9 cellular contexts compared by ENCODE assay signal in genomic region chr13:33931397-33931987, GRCh38.
A peak's percentile ranks its signal among the peaks of the same experiment; 100 is the strongest.
DNase-seq lines count a peak whose midpoint lies in the region; ATAC-seq and TF ChIP-seq lines count a peak whose summit lies in the region.
"Had no signal": no experiment of that assay in that cellular context is flagged by ENCODE, and none has a peak within 500 bp of the region (broad histone marks: within the 10 kb centered on the region; RNA-seq: fewer than 3 reads in every experiment).

No MANE protein-coding gene starts in this region.

- no peak for TF ChIP-seq POLR2A in gastroesophageal sphincter (IDR thresholded peaks at IDR 0.05)
- TF ChIP-seq POLR2A in sigmoid colon (IDR thresholded peaks at IDR 0.05) = no peak

- peak; percentile 51 for TF ChIP-seq CTCF in AG09309 (IDR thresholded peaks at IDR 0.05; ENCODE audit: control insufficient read depth, insufficient read depth, low read depth, low read length, missing control alignments)
- TF ChIP-seq CTCF in gastroesophageal sphincter (IDR thresholded peaks at IDR 0.05) = peak; percentile 46 to 64 (median 56)
- peak in 3 of 4 experiments; percentile 39 to 52 (median 46) for TF ChIP-seq CTCF in sigmoid colon (IDR thresholded peaks at IDR 0.05)

- H3K4me3 ChIP-seq in AG09309 (ENCODE audit: control insufficient read depth, low read depth, low read length) = no peak overlapping the region
- no peak overlapping the region for H3K4me3 ChIP-seq in gastroesophageal sphincter
- no peak overlapping the region for H3K4me3 ChIP-seq in sigmoid colon

- intact Hi-C loops in sigmoid colon (cut with DNase I) = no loop called here

- peak; percentile 71 for ATAC-seq in GM18511 (IDR thresholded peaks at IDR 0.05; ENCODE audit: unreplicated experiment)
- ATAC-seq in SK-N-SH treated with all-trans-retinoic acid at 6 μM for 48 hours = peak; percentile 71
- no peak for ATAC-seq in gastroesophageal sphincter

- DNase-seq in AG09309 (ENCODE audit: low read depth) (peak; percentile 25), HuH-7 (ENCODE audit: low spot score) (peak; percentile 26), sigmoid colon (no peak)
- no peak for DNase-seq in activated T-cell treated with anti-CD3 and anti-CD28 coated beads, Interleukin-2, amount 50 U/mL, for 48 hours
- no peak for DNase-seq in activated CD4-positive, CD25-positive, alpha-beta regulatory T cell (lab: John Stamatoyannopoulos, UW)

- no peak for TF ChIP-seq EP300 in gastroesophageal sphincter (IDR thresholded peaks at IDR 0.05)
- no peak for TF ChIP-seq EP300 in sigmoid colon (IDR thresholded peaks at IDR 0.05)

- no peaks in the 10 kb centered on the region for H3K9me3 ChIP-seq in gastroesophageal sphincter
- no peaks in the 10 kb centered on the region for H3K9me3 ChIP-seq in sigmoid colon

- H3K4me1 ChIP-seq in gastroesophageal sphincter (peaks cover 0 to 10% (median 0%) of the 10 kb centered on the region in 3 donors), sigmoid colon (peaks cover 0 to 5% (median 0%) of the 10 kb centered on the region in 4 donors)

- no peaks in the 10 kb centered on the region for H3K27me3 ChIP-seq in gastroesophageal sphincter
- H3K27me3 ChIP-seq in sigmoid colon = no peaks in the 10 kb centered on the region

- no peaks in the 10 kb centered on the region for H3K36me3 ChIP-seq in gastroesophageal sphincter
- H3K36me3 ChIP-seq in sigmoid colon = no peaks in the 10 kb centered on the region

- 86 to 93% methylated on average over 4 of the region's 4 CpGs for WGBS in gastroesophageal sphincter (ENCODE audit: low coverage in 1 of 2), 2 donors
- 83 to 91% methylated on average over 4 of the region's 4 CpGs for WGBS in sigmoid colon, 2 donors

- H3K27ac ChIP-seq in gastroesophageal sphincter (no peak overlapping the region), sigmoid colon (no peak overlapping the region)
- H3K27ac ChIP-seq: epithelial cell of prostate had no signal

TF ChIP-seq in SK-N-SH treated with all-trans-retinoic acid at 6 μM for 48 hours, 23 proteins besides CTCF, POLR2A, EP300 and RAD21:
- TF ChIP-seq SNAI2 (CRISPR knock-in tag; IDR thresholded peaks at IDR 0.05) (no peak), ZFP3 (CRISPR knock-in tag; IDR thresholded peaks at IDR 0.05) (no peak), CSRNP3 (CRISPR knock-in tag; IDR thresholded peaks at IDR 0.05) (no peak), ZNF565 (CRISPR knock-in tag; conservative IDR thresholded peaks at IDR 0.05; ENCODE audit: low read depth) (no peak), ZC3H10 (CRISPR knock-in tag; IDR thresholded peaks at IDR 0.05) (no peak), OSR1 (CRISPR knock-in tag; IDR thresholded peaks at IDR 0.05) (no peak), ARNTL (CRISPR knock-in tag; IDR thresholded peaks at IDR 0.05; ENCODE audit: borderline replicate concordance, low read depth) (no peak)

Comparison
In these comparisons a context has a peak if more than half of its experiments do, and no peak if none do; other contexts are left out.
1. DNase-seq: peak in AG09309 (single experiment) and HuH-7 (single experiment); none in sigmoid colon (single experiment), activated T-cell treated with anti-CD3 and anti-CD28 coated beads, Interleukin-2, amount 50 U/mL, for 48 hours (0 of 2) and activated CD4-positive, CD25-positive, alpha-beta regulatory T cell (0 of 4).
2. Peak in every context shown above with its lines, with median percentiles within 50 percentile points of each other: CTCF ChIP-seq.